ENCODE assay signal across 9 cellular contexts in the genomic region with DNA sequence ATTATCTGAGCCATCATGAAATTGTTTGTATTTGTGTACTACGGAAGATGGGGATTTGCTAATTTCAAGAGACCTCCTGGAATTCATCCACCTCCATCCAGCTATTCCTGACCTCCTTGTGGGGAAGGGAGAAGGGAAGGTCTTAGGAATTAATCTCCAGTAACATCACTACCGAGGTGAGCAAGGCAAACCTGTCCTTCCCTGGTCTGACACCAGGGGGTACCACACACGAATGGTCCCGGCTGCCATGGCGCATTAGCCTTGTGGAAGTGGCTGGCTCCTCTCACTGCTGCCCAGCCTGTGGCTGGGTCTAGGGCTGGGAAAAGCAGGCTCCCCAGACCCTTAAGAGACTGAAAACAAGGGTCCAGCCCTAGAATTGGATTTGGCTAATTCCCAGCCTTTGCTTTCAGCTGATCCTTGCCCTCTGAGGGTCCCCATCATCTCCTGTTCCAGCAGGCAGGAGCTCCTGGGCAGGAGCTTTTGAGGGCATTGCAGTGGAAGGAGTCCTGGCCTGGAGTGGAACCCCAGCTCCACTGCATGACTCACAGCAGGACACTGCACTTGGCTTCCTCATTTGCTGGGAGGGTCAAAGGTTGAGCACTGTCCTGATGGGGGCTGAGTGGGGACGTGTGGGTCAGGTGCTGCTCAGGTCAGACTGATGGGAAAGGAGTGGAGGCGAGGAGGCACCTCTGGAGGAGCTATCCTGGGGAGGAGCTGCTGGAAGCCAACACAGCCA. TPM values are rescaled to one million over a fixed set of nuclear protein-coding genes. Genes with fewer than 3 reads are reported as not detected.
A peak's percentile ranks its signal among the peaks of the same experiment; 100 is the strongest.
DNase-seq lines count a peak whose midpoint lies in the region; ATAC-seq and TF ChIP-seq lines count a peak whose summit lies in the region.
"Had no signal": no experiment of that assay in that cellular context is flagged by ENCODE, and none has a peak within 500 bp of the region (broad histone marks: within the 10 kb centered on the region; RNA-seq: fewer than 3 reads in every experiment).

No MANE protein-coding gene starts in this region.

- TF ChIP-seq EP300 in gastroesophageal sphincter (IDR thresholded peaks at IDR 0.05) = no peak

- no peaks in the 10 kb centered on the region for H3K27me3 ChIP-seq in BLaER1 treated with 17β-estradiol and CSF1 and Interleukin-3, amounts not matched to agents 10 nM and 100 nM
- no peaks in the 10 kb centered on the region for H3K27me3 ChIP-seq in gastroesophageal sphincter

- peak in 3 of 4 experiments; percentile 42 to 58 (median 49) for TF ChIP-seq CTCF in gastroesophageal sphincter (IDR thresholded peaks at IDR 0.05)

- no peak overlapping the region; a peak in 1 of 22 replicates for H3K27ac ChIP-seq in BLaER1 treated with 17β-estradiol and CSF1 and Interleukin-3, amounts not matched to agents 10 nM and 100 nM
- H3K27ac ChIP-seq in gastroesophageal sphincter = no peak overlapping the region

- peaks cover 0 to 2% (median 0%) of the 10 kb centered on the region in 11 experiments; a peak in 1 of 22 replicates for H4K20me1 ChIP-seq in BLaER1 treated with 17β-estradiol and CSF1 and Interleukin-3, amounts not matched to agents 10 nM and 100 nM

- peak; percentile 48 for DNase-seq in H4 (ENCODE audit: low spot score)
- DNase-seq in UCSD-AML1 (lab: John Stamatoyannopoulos, UW; ENCODE audit: unreplicated experiment) = peak; percentile 40
- DNase-seq in stimulated activated CD4-positive, alpha-beta T cell treated with anti-CD3 and anti-CD28 coated beads, Interleukin-2, amount 100 ng/mL, for 24 hours = peak; percentile 34 to 48
- no peak for DNase-seq in NCI-H187 (lab: John Stamatoyannopoulos, UW)

- H3K4me2 ChIP-seq in BLaER1 treated with 17β-estradiol and CSF1 and Interleukin-3, amounts not matched to agents 10 nM and 100 nM = peak overlapping the region; percentile 12 to 90 (median 66); a peak in 18 of 22 replicates

- H3K36me3 ChIP-seq in BLaER1 treated with 17β-estradiol and CSF1 and Interleukin-3, amounts not matched to agents 10 nM and 100 nM = peaks cover 0 to 41% (median 13%) of the 10 kb centered on the region in 11 experiments; a peak in 11 of 22 replicates
- peaks cover 0 to 15% of the 10 kb centered on the region in 2 donors for H3K36me3 ChIP-seq in gastroesophageal sphincter

- H3K4me3 ChIP-seq in BLaER1 treated with 17β-estradiol and CSF1 and Interleukin-3, amounts not matched to agents 10 nM and 100 nM = no peak overlapping the region
- H3K4me3 ChIP-seq in gastroesophageal sphincter = no peak overlapping the region

- no peak overlapping the region for H3K9ac ChIP-seq in BLaER1 treated with 17β-estradiol and CSF1 and Interleukin-3, amounts not matched to agents 10 nM and 100 nM

- 76 to 80% methylated on average over 2 to 4 of the region's 7 CpGs for WGBS in gastroesophageal sphincter (ENCODE audit: low coverage in 1 of 2), 2 donors

- peaks cover 0 to 4% (median 2%) of the 10 kb centered on the region in 11 experiments; a peak in 11 of 22 replicates for H3K9me3 ChIP-seq in BLaER1 treated with 17β-estradiol and CSF1 and Interleukin-3, amounts not matched to agents 10 nM and 100 nM (replicated peaks in 1 of 11)
- no peaks in the 10 kb centered on the region for H3K9me3 ChIP-seq in gastroesophageal sphincter

- no peak for TF ChIP-seq POLR2A in gastroesophageal sphincter (IDR thresholded peaks at IDR 0.05)

- ATAC-seq in gastroesophageal sphincter (no peak), HG03571 (IDR thresholded peaks at IDR 0.05; ENCODE audit: unreplicated experiment) (no peak), HG03139 (IDR thresholded peaks at IDR 0.05; ENCODE audit: unreplicated experiment) (no peak)
- ATAC-seq: stimulated activated naive CD8-positive, alpha-beta T cell treated with anti-CD3 and anti-CD28 coated beads, Interleukin-15, amount 100 ng/mL, for 72 hours had no signal

- H3K4me1 ChIP-seq in BLaER1 treated with 17β-estradiol and CSF1 and Interleukin-3, amounts not matched to agents 10 nM and 100 nM = peaks cover 47 to 88% (median 81%) of the 10 kb centered on the region in 10 experiments
- H3K4me1 ChIP-seq in gastroesophageal sphincter = peaks cover 0 to 10% (median 3%) of the 10 kb centered on the region in 3 donors

RNA-seq across cellular contexts. Expression of a gene that starts 34.8 kb away (rescaled TPM):
- total RNA-seq in H4 (2014; rRNA removed; shearing (Covaris generic)) = 5.9 and 7.5 TPM in 2 replicates
- total RNA-seq in gastroesophageal sphincter = 10 to 100 TPM in 2 of 4 donors, 1 to 10 TPM in 2; 4.4 to 23.6 (median 10.0) TPM

Comparison
In these comparisons a context has a peak if more than half of its experiments do, and no peak if none do; other contexts are left out.
1. DNase-seq: peak in H4 (single experiment), UCSD-AML1 (single experiment) and stimulated activated CD4-positive, alpha-beta T cell treated with anti-CD3 and anti-CD28 coated beads, Interleukin-2, amount 100 ng/mL, for 24 hours (2 of 2); none in NCI-H187 (0 of 2).